15 cellular contexts compared by ENCODE assay signal in genomic region chr1:10815863-10816195, GRCh38. TPM values are rescaled to one million over a fixed set of nuclear protein-coding genes. Genes with fewer than 3 reads are reported as not detected.
DNase-seq lines count a peak whose midpoint lies in the region; ATAC-seq, FAIRE-seq and TF ChIP-seq lines count a peak whose summit lies in the region.
"Had no signal": no experiment of that assay in that cellular context is flagged by ENCODE, and none has a peak within 500 bp of the region (broad histone marks: within the 10 kb centered on the region; RNA-seq: fewer than 3 reads in every experiment).

No MANE protein-coding gene starts in this region.

- no peak for FAIRE-seq in keratinocyte (lab: Jason Lieb, UNC)
- FAIRE-seq: GM19239 had no signal

- H3K27ac ChIP-seq in RWPE1: peak overlapping the region; percentile 82
- no peak overlapping the region for H3K27ac ChIP-seq in keratinocyte (ENCODE audit: control insufficient read depth, insufficient read depth, low read length)
- H3K27ac ChIP-seq in mucosa of rectum (ENCODE audit: low read depth in 2 of 2, low read length in 2 of 2): peak overlapping the region; percentile 67 to 83
- peak overlapping the region; percentile 42 to 83 (median 64) for H3K27ac ChIP-seq in upper lobe of left lung
- H3K27ac ChIP-seq: SJCRH30 had no signal

- no peak for DNase-seq in RWPE1 (ENCODE audit: low spot score)
- DNase-seq in keratinocyte (ENCODE audit: low read depth, low spot score): no peak
- peak in 1 of 2 donors; percentile 31 for DNase-seq in upper lobe of left lung
- no peak for DNase-seq in sciatic nerve (ENCODE audit: low spot score)
- DNase-seq in SKM-1 treated with dmso at 0.1 percent for 144 hours (lab: John Stamatoyannopoulos, UW; ENCODE audit: unreplicated experiment): no peak
- no peak for DNase-seq in C1 segment of cervical spinal cord (lab: John Stamatoyannopoulos, UW)
- DNase-seq: CD4-positive, alpha-beta memory T cell; KG1; NCI-H1417 treated with DMSO at 0.1 percent for 48 hours; NCI-H1930; NCI-H446 treated with DMSO at 0.1 percent for 48 hours; NCI-H748 treated with DMSO at 0.1 percent for 48 hours; SJCRH30 had no signal

- H3K27me3 ChIP-seq in keratinocyte (ENCODE audit: control insufficient read depth, extremely low read depth, insufficient read depth, low read length) (no peaks in the 10 kb centered on the region), mucosa of rectum (ENCODE audit: control insufficient read depth in 2 of 2, insufficient read depth in 2 of 2, low read length in 2 of 2) (no peaks in the 10 kb centered on the region), upper lobe of left lung (no peaks in the 10 kb centered on the region)

- TF ChIP-seq EP300 in upper lobe of left lung (IDR thresholded peaks at IDR 0.05): no peak

- dilution Hi-C loops in keratinocyte (cut with MboI; ENCODE audit: extremely low pct_ligation_motif_present, low sequenced_read_pairs): no loop called here

- H3K4me3 ChIP-seq in keratinocyte (ENCODE audit: control insufficient read depth in 2 of 3, extremely low read depth in 1 of 3, insufficient read depth in 2 of 3, low read depth in 1 of 3, low read length in 3 of 3): no peak overlapping the region
- peak overlapping the region in 1 of 2 donors; percentile 11 for H3K4me3 ChIP-seq in mucosa of rectum (ENCODE audit: low read length in 2 of 2)
- no peak overlapping the region for H3K4me3 ChIP-seq in upper lobe of left lung
- H3K4me3 ChIP-seq: SJCRH30 had no signal

- H3K9me3 ChIP-seq in keratinocyte (ENCODE audit: control insufficient read depth, low read depth, low read length): no peaks in the 10 kb centered on the region
- no peaks in the 10 kb centered on the region for H3K9me3 ChIP-seq in mucosa of rectum (ENCODE audit: control insufficient read depth in 2 of 2, low read length in 2 of 2)
- H3K9me3 ChIP-seq in upper lobe of left lung: no peaks in the 10 kb centered on the region
- H3K9me3 ChIP-seq: SJCRH30 had no signal

- POLR2A ChIA-PET in RWPE1 (lab: Yijun Ruan, JAX; ENCODE audit: low non-redundant PET): no interaction called here

- H4K20me1 ChIP-seq in keratinocyte (ENCODE audit: control insufficient read depth, extremely low read depth, insufficient read depth, low read length): no peaks in the 10 kb centered on the region

- H3K9ac ChIP-seq in keratinocyte (ENCODE audit: control insufficient read depth, extremely low read depth, insufficient read depth, low read length) (no peak overlapping the region), mucosa of rectum (ENCODE audit: low read depth in 1 of 2, low read length in 2 of 2) (peak overlapping the region; percentile 62 to 63)

- H3K79me2 ChIP-seq in keratinocyte (ENCODE audit: control insufficient read depth, insufficient read depth, low read length): no peaks in the 10 kb centered on the region

- no peak overlapping the region for H3K4me2 ChIP-seq in keratinocyte (ENCODE audit: control insufficient read depth, extremely low read depth, insufficient read depth, low read depth, low read length)

- peak overlapping the region; percentile 23 for H2AFZ ChIP-seq in keratinocyte (ENCODE audit: control insufficient read depth, low read length)

- TF ChIP-seq CTCF in RWPE1 (conservative IDR thresholded peaks at IDR 0.05; ENCODE audit: low read depth) (no peak), keratinocyte (optimal IDR thresholded peaks at IDR 0.05 in 1 of 3, IDR thresholded peaks at IDR 0.05 in 1 of 3, conservative IDR thresholded peaks at IDR 0.05 in 1 of 3; ENCODE audit: extremely low read depth in 1 of 3, insufficient read depth in 2 of 3, low read length in 3 of 3) (no peak), upper lobe of left lung (IDR thresholded peaks at IDR 0.05) (no peak)

- 79 to 97% methylated on average over 3 to 5 of the region's 5 CpGs for WGBS in upper lobe of left lung, 2 donors

- H3K4me1 ChIP-seq in keratinocyte (ENCODE audit: control insufficient read depth, extremely low read depth, insufficient read depth, low read length): peaks cover 14% of the 10 kb centered on the region
- peaks cover 30 to 47% of the 10 kb centered on the region in 2 donors for H3K4me1 ChIP-seq in mucosa of rectum (ENCODE audit: control insufficient read depth in 2 of 2, insufficient read depth in 2 of 2, low read length in 2 of 2)
- peaks cover 0 to 10% (median 6%) of the 10 kb centered on the region in 4 donors for H3K4me1 ChIP-seq in upper lobe of left lung
- H3K4me1 ChIP-seq: SJCRH30 had no signal

- H3K9me1 ChIP-seq in keratinocyte (ENCODE audit: control insufficient read depth, extremely low read depth, insufficient read depth, low read length): no peaks in the 10 kb centered on the region

- CTCF ChIA-PET in RWPE1 (lab: Yijun Ruan, JAX): no interaction called here

- intact Hi-C loops in sciatic nerve (cut with DNase I): no loop called here

- TF ChIP-seq POLR2A in upper lobe of left lung (IDR thresholded peaks at IDR 0.05): no peak

- no peaks in the 10 kb centered on the region for H3K36me3 ChIP-seq in keratinocyte (ENCODE audit: control insufficient read depth in 2 of 2, extremely low read depth in 1 of 2, insufficient read depth in 2 of 2, low read length in 2 of 2)
- H3K36me3 ChIP-seq in mucosa of rectum (ENCODE audit: control insufficient read depth in 2 of 2, insufficient read depth in 2 of 2, low read length in 2 of 2): no peaks in the 10 kb centered on the region
- H3K36me3 ChIP-seq in upper lobe of left lung: no peaks in the 10 kb centered on the region
- H3K36me3 ChIP-seq: SJCRH30 had no signal

- ATAC-seq in upper lobe of left lung (ENCODE audit: low FRiP score in 2 of 2) (peak in 1 of 2 donors; percentile 11), sciatic nerve (no peak)

RNA-seq across cellular contexts. Expression of gene CASZ1, which starts 19.4 kb away (rescaled TPM):
- 2.8 to 5.0 TPM (median 4.4 TPM) in 3 replicates for polyA plus RNA-seq in keratinocyte
- 66.1 TPM for polyA plus RNA-seq in keratinocyte (2011; ENCODE audit: low read depth)
- polyA plus RNA-seq in keratinocyte (2011; cell fraction: cytosol; rRNA removed): 2.4 and 4.8 TPM in 2 replicates
- polyA plus RNA-seq in keratinocyte (2011; cell fraction: nucleus; rRNA removed): 18.6 and 23.7 TPM in 2 replicates
- polyA plus RNA-seq in keratinocyte (2012; ENCODE audit: low replicate concordance): 5.9 and 27.8 TPM in 2 replicates
- polyA minus RNA-seq in keratinocyte: 5.2 to 17.9 TPM (median 7.7 TPM) in 3 replicates
- 9.6 TPM for polyA minus RNA-seq in keratinocyte (2011; cell fraction: cytosol; rRNA and poly(A)+ RNA removed)
- 17.5 and 18.8 TPM in 2 replicates for polyA minus RNA-seq in keratinocyte (2011; cell fraction: nucleus; rRNA and poly(A)+ RNA removed)
- total RNA-seq in upper lobe of left lung (100 to 1,000 TPM in 2 of 6 donors, 10 to 100 TPM in 4; 39.7 to 112 (median 60.8) TPM), sciatic nerve (8.5 TPM)
